ENCODE assay signal across 25 cellular contexts in genomic region chr5:97936246-97936645, GRCh38.
"Had no signal": no experiment of that assay in that cellular context is flagged by ENCODE, and none has a peak within 500 bp of the region (broad histone marks: within the 10 kb centered on the region; RNA-seq: fewer than 3 reads in every experiment).

No MANE protein-coding gene starts in this region.

- H3K4me3 ChIP-seq: K562, SK-N-MC had no signal

- DNase-seq: activated CD4-positive, alpha-beta T cell treated with anti-CD3 and anti-CD28 coated beads for 36 hours; activated CD8-positive, alpha-beta memory T cell treated with anti-CD3 and anti-CD28 coated beads, Interleukin-2, amount 50 U/mL, for 4 hours; activated CD8-positive, alpha-beta T cell treated with anti-CD3 and anti-CD28 coated beads for 36 hours; activated naive CD4-positive, alpha-beta T cell; aorta; Kasumi-1; NCI-H1092 treated with DMSO at 0.1 percent for 48 hours; NCI-H1417 treated with DMSO at 0.1 percent for 48 hours; NCI-H1694; NCI-H2029; NCI-H510A treated with DMSO at 0.1 percent for 48 hours; NCI-H69; NK-92 treated with Interleukin-12 subunit alpha and Interleukin-12 subunit beta, amount 100 ng/mL, for 24 hours; OCI-M1; RPMI8226; T-cell; T-helper 2 cell; T1000 had no signal

- H3K27ac ChIP-seq: SK-N-MC, VCaP had no signal

- ATAC-seq: activated CD4-positive, alpha-beta T cell treated with anti-CD3 and anti-CD28 coated beads for 36 hours; activated CD8-positive, alpha-beta T cell treated with anti-CD3 and anti-CD28 coated beads for 36 hours; K562; Panc1; Right ventricle myocardium inferior; T-cell had no signal

- FAIRE-seq: bronchial epithelial cell, K562, TTC549 had no signal
